ENCODE assay signal across 1 cellular context in genomic region chr5:173175523-173175922, GRCh38.
TF ChIP-seq lines count a peak whose summit lies in the region.

No MANE protein-coding gene starts in this region.

TF ChIP-seq in WTC11, 78 proteins besides CTCF, POLR2A, EP300 and RAD21 (continued from another document):
- TF ChIP-seq NFE2L1 (CRISPR knock-in tag; IDR thresholded peaks at IDR 0.05) (no peak), MXD4 (CRISPR knock-in tag; IDR thresholded peaks at IDR 0.05; ENCODE audit: borderline replicate concordance) (no peak), ZNF671 (CRISPR knock-in tag; IDR thresholded peaks at IDR 0.05) (no peak), AFF4 (CRISPR knock-in tag; IDR thresholded peaks at IDR 0.05; ENCODE audit: borderline replicate concordance) (no peak), ELF4 (CRISPR knock-in tag; IDR thresholded peaks at IDR 0.05; ENCODE audit: low read depth) (no peak), ETV6 (CRISPR knock-in tag; IDR thresholded peaks at IDR 0.05) (no peak)
- TF ChIP-seq, protein P1, sequence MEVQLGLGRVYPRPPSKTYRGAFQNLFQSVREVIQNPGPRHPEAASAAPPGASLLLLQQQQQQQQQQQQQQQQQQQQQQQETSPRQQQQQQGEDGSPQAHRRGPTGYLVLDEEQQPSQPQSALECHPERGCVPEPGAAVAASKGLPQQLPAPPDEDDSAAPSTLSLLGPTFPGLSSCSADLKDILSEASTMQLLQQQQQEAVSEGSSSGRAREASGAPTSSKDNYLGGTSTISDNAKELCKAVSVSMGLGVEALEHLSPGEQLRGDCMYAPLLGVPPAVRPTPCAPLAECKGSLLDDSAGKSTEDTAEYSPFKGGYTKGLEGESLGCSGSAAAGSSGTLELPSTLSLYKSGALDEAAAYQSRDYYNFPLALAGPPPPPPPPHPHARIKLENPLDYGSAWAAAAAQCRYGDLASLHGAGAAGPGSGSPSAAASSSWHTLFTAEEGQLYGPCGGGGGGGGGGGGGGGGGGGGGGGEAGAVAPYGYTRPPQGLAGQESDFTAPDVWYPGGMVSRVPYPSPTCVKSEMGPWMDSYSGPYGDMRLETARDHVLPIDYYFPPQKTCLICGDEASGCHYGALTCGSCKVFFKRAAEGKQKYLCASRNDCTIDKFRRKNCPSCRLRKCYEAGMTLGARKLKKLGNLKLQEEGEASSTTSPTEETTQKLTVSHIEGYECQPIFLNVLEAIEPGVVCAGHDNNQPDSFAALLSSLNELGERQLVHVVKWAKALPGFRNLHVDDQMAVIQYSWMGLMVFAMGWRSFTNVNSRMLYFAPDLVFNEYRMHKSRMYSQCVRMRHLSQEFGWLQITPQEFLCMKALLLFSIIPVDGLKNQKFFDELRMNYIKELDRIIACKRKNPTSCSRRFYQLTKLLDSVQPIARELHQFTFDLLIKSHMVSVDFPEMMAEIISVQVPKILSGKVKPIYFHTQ (CRISPR knock-in tag; IDR thresholded peaks at IDR 0.05) = no peak
